In genomic region chr2:44249269-44249668, GRCh38 we compare ENCODE assay signal across 3 cellular contexts. TPM values are rescaled to one million over a fixed set of nuclear protein-coding genes. Genes with fewer than 3 reads are reported as not detected.
"Had no signal": no experiment of that assay in that cellular context is flagged by ENCODE, and none has a peak within 500 bp of the region (broad histone marks: within the 10 kb centered on the region; RNA-seq: fewer than 3 reads in every experiment).

No MANE protein-coding gene starts in this region.

RNA-seq across cellular contexts. Expression of gene SLC3A1, which starts 26.0 kb away (rescaled TPM):
- total RNA-seq: M059J, Right ventricle myocardium inferior, SJCRH30 had no signal
